ENCODE assay signal across 1 cellular context in genomic region chr9:114156658-114157421, GRCh38.
TF ChIP-seq lines count a peak whose summit lies in the region.

No MANE protein-coding gene starts in this region.

TF ChIP-seq in HepG2, 621 proteins besides CTCF, POLR2A, EP300 and RAD21 (continued from another document and continues in another):
- no peak for TF ChIP-seq ZNF552 (CRISPR knock-in tag; IDR thresholded peaks at IDR 0.05; ENCODE audit: borderline replicate concordance)
- no peak for TF ChIP-seq ATF6 (CRISPR knock-in tag; conservative IDR thresholded peaks at IDR 0.05)
- 0 out of 2 replicates have a peak, but pooled peaks have one; percentile 48 for TF ChIP-seq MEIS1 (CRISPR knock-in tag; IDR thresholded peaks at IDR 0.05; ENCODE audit: borderline replicate concordance)
- TF ChIP-seq LRRFIP1 (CRISPR knock-in tag; conservative IDR thresholded peaks at IDR 0.05) = no peak
- no peak for TF ChIP-seq ZNF816 (CRISPR knock-in tag; IDR thresholded peaks at IDR 0.05; ENCODE audit: borderline replicate concordance)
- TF ChIP-seq ZSCAN31 (CRISPR knock-in tag; IDR thresholded peaks at IDR 0.05; ENCODE audit: low read depth) = no peak
- TF ChIP-seq ZNF3 (CRISPR knock-in tag; IDR thresholded peaks at IDR 0.05) = no peak
- TF ChIP-seq ZBTB37 (CRISPR knock-in tag; IDR thresholded peaks at IDR 0.05) = no peak
- TF ChIP-seq ZNF563 (CRISPR knock-in tag; IDR thresholded peaks at IDR 0.05) = no peak
- peak; percentile 65 for TF ChIP-seq SAP130 (CRISPR knock-in tag; IDR thresholded peaks at IDR 0.05; ENCODE audit: low read depth)
- TF ChIP-seq SIN3A (IDR thresholded peaks at IDR 0.05; ENCODE audit: borderline replicate concordance, low read depth, low read length) = 0 out of 2 replicates have a peak, but pooled peaks have one; percentile 32
- TF ChIP-seq ZNF710 (CRISPR knock-in tag; IDR thresholded peaks at IDR 0.05; ENCODE audit: borderline replicate concordance) = no peak
- no peak for TF ChIP-seq SP4 (CRISPR knock-in tag; IDR thresholded peaks at IDR 0.05)
- no peak for TF ChIP-seq NFAT5 (CRISPR knock-in tag; IDR thresholded peaks at IDR 0.05)
- TF ChIP-seq PHF8 (CRISPR knock-in tag; IDR thresholded peaks at IDR 0.05) = no peak
- TF ChIP-seq KDM5B (CRISPR knock-in tag; IDR thresholded peaks at IDR 0.05; ENCODE audit: borderline replicate concordance) = no peak
- 0 out of 2 replicates have a peak, but pooled peaks have one; percentile 30 for TF ChIP-seq ZNF691 (CRISPR knock-in tag; IDR thresholded peaks at IDR 0.05; ENCODE audit: borderline replicate concordance, low read depth)
- TF ChIP-seq ZNF407 (CRISPR knock-in tag; IDR thresholded peaks at IDR 0.05; ENCODE audit: not compliant biosample characterization) = no peak
- TF ChIP-seq ZNF878 (CRISPR knock-in tag; IDR thresholded peaks at IDR 0.05) = no peak
- peak; percentile 29; the same call in 1 of the 2 replicates for TF ChIP-seq ZFP91 (CRISPR knock-in tag; IDR thresholded peaks at IDR 0.05; ENCODE audit: borderline replicate concordance)
- TF ChIP-seq ZNF451 (CRISPR knock-in tag; IDR thresholded peaks at IDR 0.05) = no peak
- no peak for TF ChIP-seq CSRNP1 (CRISPR knock-in tag; IDR thresholded peaks at IDR 0.05)
- TF ChIP-seq ZNF572 (CRISPR knock-in tag; IDR thresholded peaks at IDR 0.05) = peak; percentile 61; the same call in 1 of the 2 replicates
- no peak for TF ChIP-seq ZNF44 (CRISPR knock-in tag; IDR thresholded peaks at IDR 0.05)
